8 cellular contexts compared by ENCODE assay signal in genomic region chr4:82900016-82900334, GRCh38. TPM values are rescaled to one million over a fixed set of nuclear protein-coding genes. Genes with fewer than 3 reads are reported as not detected.
A peak's percentile ranks its signal among the peaks of the same experiment; 100 is the strongest.
DNase-seq lines count a peak whose midpoint lies in the region; ATAC-seq and TF ChIP-seq lines count a peak whose summit lies in the region.

No MANE protein-coding gene starts in this region.

- no peaks in the 10 kb centered on the region for H3K9me3 Mint-ChIP-seq in Caco-2 (ENCODE audit: unreplicated experiment)
- no peaks in the 10 kb centered on the region for H3K9me3 Mint-ChIP-seq in activated T-helper 1 cell treated with anti-CD3 and anti-CD28 coated beads, Interleukin-12 subunit alpha, Interleukin-12 subunit beta, Interleukin-2, Interleukin-4 antibody, amounts not matched to agents 30 ng/mL and 10 ng/mL and 1 ng/mL, durations not matched to agents 14 hours and 24 hours and 36 hours
- H3K9me3 Mint-ChIP-seq in activated CD4-positive, alpha-beta T cell treated with anti-CD3 and anti-CD28 coated beads, Interleukin-2, amount 10 ng/mL, durations not matched to agents 7 days and 5 days = no peaks in the 10 kb centered on the region

- H3K4me3 ChIP-seq in Caco-2 (ENCODE audit: low read depth, low read length) = peak overlapping the region; percentile 69
- peak overlapping the region; percentile 69 to 78 for H3K4me3 ChIP-seq in ascending aorta
- H3K4me3 ChIP-seq in right lobe of liver = peak overlapping the region; percentile 58 to 73 (median 71)

- intact Hi-C loops in Caco-2 (cut with micrococcal nuclease; ENCODE audit: unreplicated experiment) (loop anchor here (1.0 to 10.0 kb wide), 3 partner anchors 9 to 385 kb away; partner anchors contain the start of genes COQ2 and SEC31A), ascending aorta (cut with DNase I) (loop anchor here (1.0 to 5.0 kb wide), 9 partner anchors 9 to 555 kb away; partner anchors contain the start of genes COPS4, COQ2, HELQ and SEC31A), right lobe of liver (cut with DNase I) (loop anchor here in 1 of 2 donors (10.0 kb wide), 1 partner anchor 105 kb away; no protein-coding TSS in a partner anchor)
- intact Hi-C loops in activated T-helper 1 cell treated with anti-CD3 and anti-CD28 coated beads, Interleukin-12 subunit alpha, Interleukin-12 subunit beta, Interleukin-2, Interleukin-4 antibody, amounts not matched to agents 30 ng/mL and 10 ng/mL and 1 ng/mL, durations not matched to agents 14 hours and 24 hours and 36 hours (cut with micrococcal nuclease) = loop anchor here (1.0 to 10.0 kb wide), 11 partner anchors 35 to 1408 kb away; partner anchors contain the start of genes ABRAXAS1, COPS4, HELQ and LIN54

- POLR2A ChIA-PET in Caco-2 (lab: Charles Lee) = interaction anchor here (0.5 to 2.1 kb wide), 8 partner anchors 8 to 470 kb away, joined by 3 to 18 read pairs (median 8); partner anchors contain the start of genes COPS4, HNRNPDL, LIN54 and SEC31A
- POLR2A ChIA-PET in activated CD4-positive, alpha-beta T cell treated with anti-CD3 and anti-CD28 coated beads, Interleukin-2, amount 10 ng/mL, durations not matched to agents 7 days and 5 days (lab: Charles Lee) = interaction anchor here (1.3 kb wide), 1 partner anchor 135 kb away, joined by 4 read pairs; the partner anchor contains the start of gene COPS4

- under 1% methylated on average over 10 of the region's 10 CpGs for WGBS in right lobe of liver (ENCODE audit: insufficient coverage, low coverage, low lambda C conversion rate, missing lambda C conversion rate)

- no peaks in the 10 kb centered on the region for H3K27me3 Mint-ChIP-seq in Caco-2 (ENCODE audit: insufficient read depth, unreplicated experiment)
- no peaks in the 10 kb centered on the region for H3K27me3 Mint-ChIP-seq in activated T-helper 1 cell treated with anti-CD3 and anti-CD28 coated beads, Interleukin-12 subunit alpha, Interleukin-12 subunit beta, Interleukin-2, Interleukin-4 antibody, amounts not matched to agents 30 ng/mL and 10 ng/mL and 1 ng/mL, durations not matched to agents 14 hours and 24 hours and 36 hours (ENCODE audit: insufficient read depth)
- H3K27me3 Mint-ChIP-seq in activated CD4-positive, alpha-beta T cell treated with anti-CD3 and anti-CD28 coated beads, Interleukin-2, amount 10 ng/mL, durations not matched to agents 7 days and 5 days = no peaks in the 10 kb centered on the region

- H3K4me1 Mint-ChIP-seq in Caco-2 (ENCODE audit: low read depth, unreplicated experiment) = no peaks in the 10 kb centered on the region
- peaks cover 23% of the 10 kb centered on the region for H3K4me1 Mint-ChIP-seq in activated T-helper 1 cell treated with anti-CD3 and anti-CD28 coated beads, Interleukin-12 subunit alpha, Interleukin-12 subunit beta, Interleukin-2, Interleukin-4 antibody, amounts not matched to agents 30 ng/mL and 10 ng/mL and 1 ng/mL, durations not matched to agents 14 hours and 24 hours and 36 hours (ENCODE audit: low read depth)
- H3K4me1 Mint-ChIP-seq in activated CD4-positive, alpha-beta T cell treated with anti-CD3 and anti-CD28 coated beads, Interleukin-2, amount 10 ng/mL, durations not matched to agents 7 days and 5 days = peaks cover 23% of the 10 kb centered on the region

- CTCF ChIA-PET in Caco-2 (lab: Charles Lee) = interaction anchor here (1.3 kb wide), 1 partner anchor 48 kb away, joined by 4 read pairs; no protein-coding TSS in a partner anchor
- CTCF ChIA-PET in activated CD4-positive, alpha-beta T cell treated with anti-CD3 and anti-CD28 coated beads, Interleukin-2, amount 10 ng/mL, durations not matched to agents 7 days and 5 days (lab: Charles Lee) = interaction anchor here (0.9 to 2.0 kb wide), 5 partner anchors 8 to 135 kb away, joined by 3 to 8 read pairs (median 5); partner anchors contain the start of gene COPS4

- H3K27ac Mint-ChIP-seq in Caco-2 (ENCODE audit: unreplicated experiment) = no peak overlapping the region
- no peak overlapping the region for H3K27ac Mint-ChIP-seq in activated T-helper 1 cell treated with anti-CD3 and anti-CD28 coated beads, Interleukin-12 subunit alpha, Interleukin-12 subunit beta, Interleukin-2, Interleukin-4 antibody, amounts not matched to agents 30 ng/mL and 10 ng/mL and 1 ng/mL, durations not matched to agents 14 hours and 24 hours and 36 hours
- no peak overlapping the region for H3K27ac Mint-ChIP-seq in activated CD4-positive, alpha-beta T cell treated with anti-CD3 and anti-CD28 coated beads, Interleukin-2, amount 10 ng/mL, durations not matched to agents 7 days and 5 days

- peak overlapping the region; percentile 98 for H3K27ac ChIP-seq in ascending aorta
- peak overlapping the region; percentile 97 for H3K27ac ChIP-seq in right lobe of liver

- TF ChIP-seq CTCF in Caco-2 (IDR thresholded peaks at IDR 0.05; ENCODE audit: insufficient read depth in 1 of 2, low read depth in 1 of 2, low read length in 1 of 2, severe bottlenecking in 1 of 2, unreplicated experiment in 1 of 2) (no peak), ascending aorta (IDR thresholded peaks at IDR 0.05) (no peak), right lobe of liver (IDR thresholded peaks at IDR 0.05) (no peak)

- DNase-seq in Caco-2 = no peak
- peak; percentile 67 to 76 for DNase-seq in Kasumi-1 (lab: John Stamatoyannopoulos, UW)
- no peak for DNase-seq in ascending aorta (ENCODE audit: low spot score in 2 of 2)
- no peak for DNase-seq in right lobe of liver
- DNase-seq in activated T-helper 1 cell treated with anti-CD3 and anti-CD28 coated beads, Interleukin-12 subunit alpha, Interleukin-12 subunit beta, Interleukin-2, Interleukin-4 antibody, amounts not matched to agents 30 ng/mL and 10 ng/mL and 1 ng/mL, durations not matched to agents 14 hours and 24 hours and 36 hours (ENCODE audit: low spot score) = no peak
- no peak for DNase-seq in cerebellar cortex (ENCODE audit: low spot score)
- no peak for DNase-seq in activated CD4-positive, alpha-beta T cell treated with anti-CD3 and anti-CD28 coated beads, Interleukin-2, amount 10 ng/mL, durations not matched to agents 7 days and 5 days

- H3K4me3 Mint-ChIP-seq in Caco-2 (ENCODE audit: unreplicated experiment) = no peak overlapping the region
- H3K4me3 Mint-ChIP-seq in activated T-helper 1 cell treated with anti-CD3 and anti-CD28 coated beads, Interleukin-12 subunit alpha, Interleukin-12 subunit beta, Interleukin-2, Interleukin-4 antibody, amounts not matched to agents 30 ng/mL and 10 ng/mL and 1 ng/mL, durations not matched to agents 14 hours and 24 hours and 36 hours = no peak overlapping the region
- H3K4me3 Mint-ChIP-seq in activated CD4-positive, alpha-beta T cell treated with anti-CD3 and anti-CD28 coated beads, Interleukin-2, amount 10 ng/mL, durations not matched to agents 7 days and 5 days = no peak overlapping the region

- H3K4me1 ChIP-seq in Caco-2 = peaks cover 14% of the 10 kb centered on the region
- peaks cover 0 to 20% of the 10 kb centered on the region in 2 donors for H3K4me1 ChIP-seq in ascending aorta
- peaks cover 0 to 16% (median 6%) of the 10 kb centered on the region in 4 donors for H3K4me1 ChIP-seq in right lobe of liver

- H3K36me3 Mint-ChIP-seq in Caco-2 (ENCODE audit: insufficient read depth, unreplicated experiment) = peaks cover 30% of the 10 kb centered on the region
- peaks cover 26% of the 10 kb centered on the region for H3K36me3 Mint-ChIP-seq in activated T-helper 1 cell treated with anti-CD3 and anti-CD28 coated beads, Interleukin-12 subunit alpha, Interleukin-12 subunit beta, Interleukin-2, Interleukin-4 antibody, amounts not matched to agents 30 ng/mL and 10 ng/mL and 1 ng/mL, durations not matched to agents 14 hours and 24 hours and 36 hours (ENCODE audit: low read depth)
- peaks cover 22% of the 10 kb centered on the region for H3K36me3 Mint-ChIP-seq in activated CD4-positive, alpha-beta T cell treated with anti-CD3 and anti-CD28 coated beads, Interleukin-2, amount 10 ng/mL, durations not matched to agents 7 days and 5 days (ENCODE audit: low read depth)

- TF ChIP-seq POLR2A in right lobe of liver (IDR thresholded peaks at IDR 0.05) = no peak

- ATAC-seq in GM21381 (IDR thresholded peaks at IDR 0.05; ENCODE audit: unreplicated experiment) (peak; percentile 1), right lobe of liver (peak in 2 of 4 donors; percentile 5 to 6)

- no peaks in the 10 kb centered on the region for H3K9me3 ChIP-seq in Caco-2
- no peaks in the 10 kb centered on the region for H3K9me3 ChIP-seq in ascending aorta
- no peaks in the 10 kb centered on the region for H3K9me3 ChIP-seq in right lobe of liver

- H3K36me3 ChIP-seq in Caco-2 (ENCODE audit: control insufficient read depth, insufficient read depth, low read length) (no peaks in the 10 kb centered on the region; the same call in 1 of the 2 replicates), ascending aorta (peaks cover 0 to 14% of the 10 kb centered on the region in 2 donors), right lobe of liver (peaks cover 0 to 7% (median 0%) of the 10 kb centered on the region in 4 donors)

- BruUV-seq in Caco-2 (replicated peaks; lab: Mats Ljungman, UMichigan) = no TSS peak

- H3K27me3 ChIP-seq in Caco-2 (replicated peaks; ENCODE audit: control insufficient read depth, insufficient read depth, low read length) (no peaks in the 10 kb centered on the region), ascending aorta (no peaks in the 10 kb centered on the region), right lobe of liver (no peaks in the 10 kb centered on the region)

RNA-seq across cellular contexts. Expression of gene THAP9, which starts 0.6 kb away (rescaled TPM):
- total RNA-seq in Caco-2 (2022) (6.8 and 7.9 TPM in 2 replicates), ascending aorta (0.32 TPM), right lobe of liver (1 to 10 TPM in 5 of 6 experiments, under 1 TPM in 1; 0.92 to 3.8 (median 3.0) TPM)
- 1.9 and 2.3 TPM in 2 replicates for total RNA-seq in activated T-helper 1 cell treated with anti-CD3 and anti-CD28 coated beads, Interleukin-12 subunit alpha, Interleukin-12 subunit beta, Interleukin-2, Interleukin-4 antibody, amounts not matched to agents 30 ng/mL and 10 ng/mL and 1 ng/mL, durations not matched to agents 14 hours and 24 hours and 36 hours
- 1 to 10 TPM; 3.9 to 4.4 TPM for total RNA-seq in activated CD4-positive, alpha-beta T cell treated with anti-CD3 and anti-CD28 coated beads, Interleukin-2, amount 10 ng/mL, durations not matched to agents 7 days and 5 days

RNA-seq across cellular contexts. Expression of gene SEC31A, which starts 9.0 kb away (rescaled TPM):
- 175 and 187 TPM in 2 replicates for total RNA-seq in Caco-2 (2022)
- total RNA-seq in ascending aorta = 100 TPM
- total RNA-seq in right lobe of liver = 100 to 1,000 TPM; 117 to 161 (median 128) TPM
- total RNA-seq in activated T-helper 1 cell treated with anti-CD3 and anti-CD28 coated beads, Interleukin-12 subunit alpha, Interleukin-12 subunit beta, Interleukin-2, Interleukin-4 antibody, amounts not matched to agents 30 ng/mL and 10 ng/mL and 1 ng/mL, durations not matched to agents 14 hours and 24 hours and 36 hours = 118 and 123 TPM in 2 replicates
- 100 to 1,000 TPM; 131 to 154 TPM for total RNA-seq in activated CD4-positive, alpha-beta T cell treated with anti-CD3 and anti-CD28 coated beads, Interleukin-2, amount 10 ng/mL, durations not matched to agents 7 days and 5 days

Comparison
In these comparisons a context has a peak if more than half of its experiments do, and no peak if none do; other contexts are left out.
1. DNase-seq: peak in Kasumi-1 (2 of 2); none in Caco-2 (0 of 2), ascending aorta (0 of 2), right lobe of liver (0 of 3), activated T-helper 1 cell treated with anti-CD3 and anti-CD28 coated beads, Interleukin-12 subunit alpha, Interleukin-12 subunit beta, Interleukin-2, Interleukin-4 antibody, amounts not matched to agents 30 ng/mL and 10 ng/mL and 1 ng/mL, durations not matched to agents 14 hours and 24 hours and 36 hours (single experiment), cerebellar cortex (single experiment) and activated CD4-positive, alpha-beta T cell treated with anti-CD3 and anti-CD28 coated beads, Interleukin-2, amount 10 ng/mL, durations not matched to agents 7 days and 5 days (single experiment).
2. Peak in every context shown above with its lines, with median percentiles within 50 percentile points of each other: H3K4me3 ChIP-seq.